12 cellular contexts compared by ENCODE assay signal in the genomic region with DNA sequence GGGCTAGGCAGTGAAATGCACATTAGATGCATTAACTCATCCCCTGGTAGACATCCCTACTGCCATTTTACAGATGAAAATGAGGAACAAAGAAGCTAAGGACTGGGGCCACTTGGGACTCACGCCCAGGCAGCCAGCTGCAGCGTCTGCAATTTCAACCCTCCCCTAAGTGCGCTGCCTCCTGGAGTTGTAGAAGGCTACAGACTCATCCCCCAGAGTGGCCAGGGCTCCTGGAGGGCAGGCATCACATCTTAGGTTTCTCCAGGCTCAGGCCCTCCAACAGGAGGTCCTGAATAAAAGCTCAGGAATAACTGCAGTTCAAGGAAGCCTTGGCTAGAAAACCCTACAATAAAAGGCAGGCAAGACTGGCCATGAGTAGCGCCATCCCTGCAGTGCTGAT. TPM values are rescaled to one million over a fixed set of nuclear protein-coding genes. Genes with fewer than 3 reads are reported as not detected.
DNase-seq lines count a peak whose midpoint lies in the region; ATAC-seq and TF ChIP-seq lines count a peak whose summit lies in the region.
"Had no signal": no experiment of that assay in that cellular context is flagged by ENCODE, and none has a peak within 500 bp of the region (broad histone marks: within the 10 kb centered on the region; RNA-seq: fewer than 3 reads in every experiment).

No MANE protein-coding gene starts in this region.

- no peak overlapping the region for H3K4me3 ChIP-seq in breast epithelium
- no peak overlapping the region for H3K4me3 ChIP-seq in vagina
- no peak overlapping the region for H3K4me3 ChIP-seq in SK-N-SH (ENCODE audit: low read depth in 2 of 2, low read length in 1 of 2)

- peaks cover 12% of the 10 kb centered on the region for H3K36me3 Mint-ChIP-seq in MCF 10A (ENCODE audit: insufficient read depth, unreplicated experiment)
- H3K36me3 Mint-ChIP-seq in natural killer cell treated with Interleukin-12 subunit alpha and Interleukin-12 subunit beta and Interleukin-15 and Interleukin-18, amount 100 ng/mL, for 72 hours = no peaks in the 10 kb centered on the region

- H3K4me2 ChIP-seq in SK-N-SH = no peak overlapping the region

- no peak for ATAC-seq in natural killer cell treated with Interleukin-12 subunit alpha and Interleukin-12 subunit beta and Interleukin-15 and Interleukin-18, amount 100 ng/mL, for 72 hours

- TF ChIP-seq CTCF in breast epithelium (IDR thresholded peaks at IDR 0.05) = no peak
- TF ChIP-seq CTCF in MCF 10A (IDR thresholded peaks at IDR 0.05; ENCODE audit: unreplicated experiment) = no peak
- no peak for TF ChIP-seq CTCF in vagina (IDR thresholded peaks at IDR 0.05)
- no peak for TF ChIP-seq CTCF in SK-N-SH (IDR thresholded peaks at IDR 0.05)

- peaks cover 32% of the 10 kb centered on the region for H3K4me1 Mint-ChIP-seq in MCF 10A (ENCODE audit: insufficient read depth, unreplicated experiment)
- peaks cover 72 to 78% of the 10 kb centered on the region in 2 donors for H3K4me1 Mint-ChIP-seq in natural killer cell treated with Interleukin-12 subunit alpha and Interleukin-12 subunit beta and Interleukin-15 and Interleukin-18, amount 100 ng/mL, for 72 hours (ENCODE audit: low read depth in 2 of 2)

- H2AFZ ChIP-seq in SK-N-SH (ENCODE audit: low read depth) = no peak overlapping the region

- POLR2A ChIA-PET in MCF 10A (lab: Yijun Ruan, JAX) (no interaction called here), SK-N-SH (lab: Yijun Ruan, JAX) (no interaction called here)

- no peak overlapping the region for H3K27ac Mint-ChIP-seq in MCF 10A (ENCODE audit: low read depth, unreplicated experiment)
- H3K27ac Mint-ChIP-seq in natural killer cell treated with Interleukin-12 subunit alpha and Interleukin-12 subunit beta and Interleukin-15 and Interleukin-18, amount 100 ng/mL, for 72 hours = peak overlapping the region; percentile 38 to 56

- peaks cover 30% of the 10 kb centered on the region for H3F3A ChIP-seq in SK-N-SH (replicated peaks; ENCODE audit: insufficient read depth)

- H3K27me3 ChIP-seq in breast epithelium = no peaks in the 10 kb centered on the region
- H3K27me3 ChIP-seq in vagina = no peaks in the 10 kb centered on the region
- H3K27me3 ChIP-seq in SK-N-SH (ENCODE audit: insufficient read depth) = no peaks in the 10 kb centered on the region

- H3K9me3 Mint-ChIP-seq in MCF 10A (ENCODE audit: unreplicated experiment) = no peaks in the 10 kb centered on the region
- no peaks in the 10 kb centered on the region for H3K9me3 Mint-ChIP-seq in natural killer cell treated with Interleukin-12 subunit alpha and Interleukin-12 subunit beta and Interleukin-15 and Interleukin-18, amount 100 ng/mL, for 72 hours
- H3K9me3 Mint-ChIP-seq: T-helper 1 cell treated with Interleukin-12 subunit alpha and Interleukin-12 subunit beta and Interleukin-4 antibody, amounts not matched to agents 30 μg/mL and 1 μg/mL, for 36 hours had no signal

- CTCF ChIA-PET in MCF 10A (lab: Yijun Ruan, JAX) = interaction anchor here (0.7 kb wide), 1 partner anchor 53 kb away, joined by 3 read pairs; no protein-coding TSS in a partner anchor
- CTCF ChIA-PET in SK-N-SH (lab: Yijun Ruan, JAX) = interaction anchor here (1.5 kb wide), 1 partner anchor 197 kb away, joined by 8 read pairs; no protein-coding TSS in a partner anchor

- peaks cover 83% of the 10 kb centered on the region for H3K79me2 ChIP-seq in SK-N-SH (ENCODE audit: insufficient read depth)

- TF ChIP-seq RAD21 in SK-N-SH (IDR thresholded peaks at IDR 0.05; ENCODE audit: low read length) = no peak

- H3K36me3 ChIP-seq in breast epithelium (no peaks in the 10 kb centered on the region), vagina (no peaks in the 10 kb centered on the region), SK-N-SH (replicated peaks in 1 of 2; ENCODE audit: control insufficient read depth in 1 of 2, insufficient read depth in 2 of 2, low read length in 1 of 2) (peaks cover 0 to 3% of the 10 kb centered on the region in 2 experiments)

- intact Hi-C loops in breast epithelium (cut with DNase I; ENCODE audit: low total_unique reads) (loop anchor here (1.0 kb wide), 1 partner anchor 46 kb away; no protein-coding TSS in a partner anchor), MCF 10A (cut with micrococcal nuclease) (no loop called here), vagina (cut with DNase I) (loop anchor here (5.0 kb wide), 1 partner anchor 52 kb away; no protein-coding TSS in a partner anchor)

- peaks cover 97% of the 10 kb centered on the region for H4K20me1 ChIP-seq in SK-N-SH (ENCODE audit: insufficient read depth)

- TF ChIP-seq EP300 in SK-N-SH (IDR thresholded peaks at IDR 0.05; ENCODE audit: borderline replicate concordance in 1 of 2, low read depth in 1 of 2, low read length in 1 of 2) = no peak

- H3K4me3 Mint-ChIP-seq in MCF 10A (ENCODE audit: unreplicated experiment) = no peak overlapping the region
- no peak overlapping the region for H3K4me3 Mint-ChIP-seq in natural killer cell treated with Interleukin-12 subunit alpha and Interleukin-12 subunit beta and Interleukin-15 and Interleukin-18, amount 100 ng/mL, for 72 hours
- H3K4me3 Mint-ChIP-seq: T-helper 1 cell treated with Interleukin-12 subunit alpha and Interleukin-12 subunit beta and Interleukin-4 antibody, amounts not matched to agents 30 μg/mL and 1 μg/mL, for 36 hours had no signal

- no peak overlapping the region for H3K9ac ChIP-seq in SK-N-SH

- no peaks in the 10 kb centered on the region for H3K9me2 ChIP-seq in SK-N-SH

- H3K27me3 Mint-ChIP-seq in MCF 10A (ENCODE audit: insufficient read depth, unreplicated experiment) = no peaks in the 10 kb centered on the region
- H3K27me3 Mint-ChIP-seq in natural killer cell treated with Interleukin-12 subunit alpha and Interleukin-12 subunit beta and Interleukin-15 and Interleukin-18, amount 100 ng/mL, for 72 hours = no peaks in the 10 kb centered on the region

- H3K27ac ChIP-seq in breast epithelium = peak overlapping the region; percentile 33 to 69
- peak overlapping the region; percentile 73 for H3K27ac ChIP-seq in cingulate gyrus (ENCODE audit: low read depth, low read length)
- peak overlapping the region; percentile 78 for H3K27ac ChIP-seq in vagina
- H3K27ac ChIP-seq in SK-N-SH (ENCODE audit: low read depth in 2 of 2, low read length in 1 of 2) = peak overlapping the region in 1 of 2 experiments; percentile 87; a peak in 2 of 4 replicates

- 47% methylated on average over 3 of the region's 4 CpGs for WGBS in SK-N-SH (ENCODE audit: low lambda C conversion rate)

- DNase-seq in breast epithelium (ENCODE audit: low spot score in 2 of 2) (no peak), MCF 10A (ENCODE audit: unreplicated experiment) (no peak), vagina (ENCODE audit: extremely low spot score in 2 of 2) (no peak), SK-N-SH (no peak), NCI-H2107 (lab: John Stamatoyannopoulos, UW) (no peak)
- DNase-seq in natural killer cell treated with Interleukin-12 subunit alpha and Interleukin-12 subunit beta and Interleukin-15 and Interleukin-18, amount 100 ng/mL, for 72 hours (ENCODE audit: low spot score) = no peak
- DNase-seq in activated CD4-positive, alpha-beta T cell treated with anti-CD3 and anti-CD28 coated beads for 4 hours = no peak
- DNase-seq: activated gamma-delta T cell; NCI-H2029 treated with DMSO at 0.1 percent for 48 hours; stimulated activated CD4-positive, alpha-beta T cell treated with anti-CD3 and anti-CD28 coated beads, Interleukin-2, amount 100 ng/mL, for 48 hours had no signal

- no TSS peak for BruUV-seq in MCF 10A (replicated peaks; lab: Mats Ljungman, UMichigan)

- TF ChIP-seq POLR2A in breast epithelium (IDR thresholded peaks at IDR 0.05) = no peak
- no peak for TF ChIP-seq POLR2A in vagina (IDR thresholded peaks at IDR 0.05)

- peaks cover 19 to 37% of the 10 kb centered on the region in 2 donors for H3K4me1 ChIP-seq in breast epithelium
- H3K4me1 ChIP-seq in vagina = peaks cover 100% of the 10 kb centered on the region
- H3K4me1 ChIP-seq in SK-N-SH (ENCODE audit: control insufficient read depth in 1 of 2, insufficient read depth in 2 of 2, low read depth in 1 of 2, low read length in 1 of 2) = peaks cover 52 to 77% of the 10 kb centered on the region in 2 experiments

- no peaks in the 10 kb centered on the region for H3K9me3 ChIP-seq in breast epithelium
- no peaks in the 10 kb centered on the region for H3K9me3 ChIP-seq in vagina
- H3K9me3 ChIP-seq in SK-N-SH = no peaks in the 10 kb centered on the region

TF ChIP-seq in SK-N-SH, 30 proteins besides CTCF, POLR2A, EP300 and RAD21 (continues in another document):
- TF ChIP-seq ELF1 (IDR thresholded peaks at IDR 0.05) (no peak), POLR2AphosphoS5 (IDR thresholded peaks at IDR 0.05; ENCODE audit: low read depth, low read length) (no peak), EZH2phosphoT487 (IDR thresholded peaks at IDR 0.05; ENCODE audit: borderline replicate concordance, low read depth) (no peak), CHD2 (IDR thresholded peaks at IDR 0.05; ENCODE audit: low read length, partially characterized antibody) (no peak), TAF1 (IDR thresholded peaks at IDR 0.05; ENCODE audit: borderline replicate concordance, low read depth, low read length) (no peak), SMC3 (IDR thresholded peaks at IDR 0.05; ENCODE audit: low read depth, low read length) (no peak), TEAD4 (IDR thresholded peaks at IDR 0.05; ENCODE audit: borderline replicate concordance, insufficient read depth) (no peak), FOXM1 (IDR thresholded peaks at IDR 0.05; ENCODE audit: low read depth) (no peak)
- TF ChIP-seq, protein P1, sequence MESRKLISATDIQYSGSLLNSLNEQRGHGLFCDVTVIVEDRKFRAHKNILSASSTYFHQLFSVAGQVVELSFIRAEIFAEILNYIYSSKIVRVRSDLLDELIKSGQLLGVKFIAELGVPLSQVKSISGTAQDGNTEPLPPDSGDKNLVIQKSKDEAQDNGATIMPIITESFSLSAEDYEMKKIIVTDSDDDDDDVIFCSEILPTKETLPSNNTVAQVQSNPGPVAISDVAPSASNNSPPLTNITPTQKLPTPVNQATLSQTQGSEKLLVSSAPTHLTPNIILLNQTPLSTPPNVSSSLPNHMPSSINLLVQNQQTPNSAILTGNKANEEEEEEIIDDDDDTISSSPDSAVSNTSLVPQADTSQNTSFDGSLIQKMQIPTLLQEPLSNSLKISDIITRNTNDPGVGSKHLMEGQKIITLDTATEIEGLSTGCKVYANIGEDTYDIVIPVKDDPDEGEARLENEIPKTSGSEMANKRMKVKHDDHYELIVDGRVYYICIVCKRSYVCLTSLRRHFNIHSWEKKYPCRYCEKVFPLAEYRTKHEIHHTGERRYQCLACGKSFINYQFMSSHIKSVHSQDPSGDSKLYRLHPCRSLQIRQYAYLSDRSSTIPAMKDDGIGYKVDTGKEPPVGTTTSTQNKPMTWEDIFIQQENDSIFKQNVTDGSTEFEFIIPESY (IDR thresholded peaks at IDR 0.05; ENCODE audit: borderline replicate concordance, low read depth) = no peak

RNA-seq across cellular contexts. Expression of a gene that starts 31.5 kb away (rescaled TPM):
- total RNA-seq in breast epithelium (100 to 1,000 TPM; 112 to 114 (median 113) TPM), MCF 10A (2022) (252 and 259 TPM in 2 replicates), vagina (152 TPM)
- total RNA-seq in natural killer cell treated with Interleukin-12 subunit alpha and Interleukin-12 subunit beta and Interleukin-15 and Interleukin-18, amount 100 ng/mL, for 72 hours = 100 to 1,000 TPM; 270 to 359 TPM
- polyA plus RNA-seq in SK-N-SH (2012; rRNA removed) = 116 and 122 TPM in 2 replicates
- polyA plus RNA-seq in SK-N-SH (2012; cell fraction: cytosol; rRNA removed) = 137 and 163 TPM in 2 replicates
- polyA plus RNA-seq in SK-N-SH (2012; cell fraction: nucleus; rRNA removed) = 55.0 and 73.6 TPM in 2 replicates
